Comparison of ENCODE assay signal across 23 cellular contexts in the genomic region with DNA sequence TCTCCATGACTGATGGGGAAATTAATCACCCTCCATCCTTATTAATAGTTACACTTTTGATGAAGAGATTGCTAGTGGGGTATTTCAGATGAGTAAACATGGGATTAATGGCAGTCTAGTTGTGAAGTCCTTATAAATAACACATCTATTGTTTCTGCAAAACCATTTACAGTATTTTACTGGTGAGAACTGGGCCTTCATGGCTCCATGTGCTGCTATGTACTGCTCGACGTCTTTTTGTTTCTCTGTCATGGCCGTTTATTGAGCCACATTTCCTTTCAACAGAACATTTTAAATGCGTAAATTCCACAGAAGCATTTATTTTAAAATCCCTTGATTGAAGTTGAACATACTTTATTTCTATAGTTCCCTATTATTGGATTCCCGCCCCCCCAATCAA.
"Had no signal": no experiment of that assay in that cellular context is flagged by ENCODE, and none has a peak within 500 bp of the region (broad histone marks: within the 10 kb centered on the region; RNA-seq: fewer than 3 reads in every experiment).

No MANE protein-coding gene starts in this region.

- FAIRE-seq: endometrium, pancreas, TTC549 had no signal

- ATAC-seq: heart right ventricle; left lobe of liver; naive thymus-derived CD8-positive, alpha-beta T cell; pancreas; psoas muscle had no signal

- H3K9me3 ChIP-seq: heart right ventricle, neutrophil, pancreas, psoas muscle, right atrium auricular region, stomach had no signal

- H3K9me3 Mint-ChIP-seq: dendritic cell treated with granulocyte-macrophage colony-stimulating factor and Interleukin-4, amounts not matched to agents 40 ng/mL and 50 ng/mL, for 4 days; naive thymus-derived CD8-positive, alpha-beta T cell had no signal

- H3K27me3 Mint-ChIP-seq: brain; dendritic cell treated with granulocyte-macrophage colony-stimulating factor and Interleukin-4, amounts not matched to agents 40 ng/mL and 50 ng/mL, for 4 days; naive thymus-derived CD8-positive, alpha-beta T cell had no signal

- H3K27me3 ChIP-seq: heart right ventricle, neutrophil, pancreas, right atrium auricular region, stomach had no signal

- H3K4me3 ChIP-seq: heart right ventricle, lung, pancreas, psoas muscle, right atrium auricular region, stomach had no signal

- H3K4me3 Mint-ChIP-seq: dendritic cell treated with granulocyte-macrophage colony-stimulating factor and Interleukin-4, amounts not matched to agents 40 ng/mL and 50 ng/mL, for 4 days had no signal

- H3K27ac ChIP-seq: pancreas, psoas muscle, right atrium auricular region, WERI-Rb-1 had no signal

- DNase-seq: activated gamma-delta T cell; activated naive CD4-positive, alpha-beta T cell treated with anti-CD3 and anti-CD28 coated beads, Interleukin-2, amount 50 U/mL, for 16 hours; activated T-cell treated with anti-CD3 and anti-CD28 coated beads, Interleukin-2, amount 50 U/mL, for 48 hours; aorta; effector CD4-positive, alpha-beta T cell; heart right ventricle; naive thymus-derived CD8-positive, alpha-beta T cell; pancreas; psoas muscle; stimulated activated CD4-positive, alpha-beta T cell treated with anti-CD3 and anti-CD28 coated beads, Interleukin-12 subunit alpha, Interleukin-12 subunit beta, amount 100 ng/mL, for 4 hours; stimulated activated CD4-positive, alpha-beta T cell treated with anti-CD3 and anti-CD28 coated beads, Interleukin-4, amount 100 ng/mL, for 4 hours; stomach; T-helper 1 cell; trophoblast cell; WERI-Rb-1 had no signal
